In the genomic region with DNA sequence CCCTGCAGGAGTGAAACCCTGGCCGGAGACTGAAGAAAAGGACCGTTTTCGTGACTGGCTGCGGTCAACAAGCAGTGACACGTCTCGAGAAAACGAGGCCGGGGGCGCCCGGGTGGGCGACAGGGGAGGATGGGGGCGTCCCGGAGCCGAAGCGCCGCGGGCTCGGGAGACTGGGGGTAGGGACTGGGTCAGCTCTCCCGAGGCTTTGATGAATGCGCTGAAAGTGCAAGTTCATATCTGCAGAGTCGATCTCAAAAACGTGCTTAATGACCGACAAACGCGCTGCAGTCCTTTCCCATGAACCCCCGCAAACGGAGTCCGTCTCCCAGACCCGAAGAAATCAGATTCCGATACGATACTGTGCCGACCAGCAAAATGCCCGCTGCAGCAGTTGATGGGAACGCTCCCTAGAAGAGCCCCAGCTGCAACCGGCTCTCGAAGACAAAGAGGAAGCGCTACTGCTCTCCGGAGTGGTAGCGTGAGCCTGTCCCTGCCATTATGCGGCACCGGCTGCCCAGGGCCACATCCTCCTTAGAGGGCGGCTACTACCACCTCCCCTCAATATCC, we compare ENCODE assay signal across 8 cellular contexts. TPM values are rescaled to one million over a fixed set of nuclear protein-coding genes. Genes with fewer than 3 reads are reported as not detected.
DNase-seq lines count a peak whose midpoint lies in the region; ATAC-seq lines count a peak whose summit lies in the region.

No MANE protein-coding gene starts in this region.

- H3K36me3 ChIP-seq in esophagus (ENCODE audit: control insufficient read depth in 2 of 2, insufficient read depth in 2 of 2, low read length in 1 of 2) (no peaks in the 10 kb centered on the region), mucosa of stomach (ENCODE audit: control insufficient read depth, insufficient read depth, low read length) (no peaks in the 10 kb centered on the region)

- peak; percentile 4 for ATAC-seq in HG03064 (IDR thresholded peaks at IDR 0.05; ENCODE audit: low read depth, unreplicated experiment)

- H3K4me1 ChIP-seq in esophagus (ENCODE audit: control insufficient read depth in 2 of 2, insufficient read depth in 2 of 2, low read length in 1 of 2) = no peaks in the 10 kb centered on the region
- no peaks in the 10 kb centered on the region for H3K4me1 ChIP-seq in mucosa of stomach (ENCODE audit: control insufficient read depth, insufficient read depth, low read length)

- H3K27me3 ChIP-seq in esophagus (ENCODE audit: control insufficient read depth in 1 of 2, insufficient read depth in 2 of 2, low read length in 2 of 2) = no peaks in the 10 kb centered on the region
- H3K27me3 ChIP-seq in mucosa of stomach (ENCODE audit: control insufficient read depth, insufficient read depth, low read length) = no peaks in the 10 kb centered on the region

- H3K27ac ChIP-seq in esophagus (ENCODE audit: low read depth in 2 of 2, low read length in 1 of 2) = peak overlapping the region; percentile 14 to 26
- peak overlapping the region; percentile 4 for H3K27ac ChIP-seq in temporal lobe (ENCODE audit: low read depth, low read length)

- DNase-seq in NCI-H2171 treated with DMSO at 0.1 percent for 48 hours (lab: John Stamatoyannopoulos, UW) (peak; percentile 23), NCI-H2171 (lab: John Stamatoyannopoulos, UW) (no peak), NCI-H774 (lab: John Stamatoyannopoulos, UW) (peak; percentile 22)
- DNase-seq in activated CD8-positive, alpha-beta memory T cell treated with anti-CD3 and anti-CD28 coated beads, Interleukin-2, amount 50 U/mL, for 4 hours = peak; percentile 23

- no peaks in the 10 kb centered on the region for H3K9me3 ChIP-seq in esophagus (ENCODE audit: control insufficient read depth in 2 of 2, insufficient read depth in 1 of 2, low read depth in 1 of 2, low read length in 1 of 2)
- no peaks in the 10 kb centered on the region for H3K9me3 ChIP-seq in mucosa of stomach (ENCODE audit: control insufficient read depth, low read length)

- 1 to 32% methylated on average over 42 of the region's 42 CpGs for WGBS in esophagus, 2 donors

- H3K9ac ChIP-seq in mucosa of stomach (ENCODE audit: low read length) = peak overlapping the region; percentile 62

- H3K4me3 ChIP-seq in esophagus (ENCODE audit: low read depth in 1 of 2, low read length in 2 of 2) (peak overlapping the region; percentile 56 to 70), mucosa of stomach (ENCODE audit: low read length) (peak overlapping the region; percentile 41)

RNA-seq across cellular contexts. Expression of a gene that starts 0.8 kb away (rescaled TPM):
- 1 to 10 TPM; 4.8 to 5.2 TPM for polyA plus RNA-seq in esophagus
- 38.1 TPM for total RNA-seq in temporal lobe
